ENCODE assay signal across 11 cellular contexts in genomic region chr12:53538209-53538689, GRCh38. TPM values are rescaled to one million over a fixed set of nuclear protein-coding genes. Genes with fewer than 3 reads are reported as not detected.
A peak's percentile ranks its signal among the peaks of the same experiment; 100 is the strongest.
DNase-seq lines count a peak whose midpoint lies in the region; ATAC-seq and TF ChIP-seq lines count a peak whose summit lies in the region.
"Had no signal": no experiment of that assay in that cellular context is flagged by ENCODE, and none has a peak within 500 bp of the region (broad histone marks: within the 10 kb centered on the region; RNA-seq: fewer than 3 reads in every experiment).

No MANE protein-coding gene starts in this region.

- H3K27me3 Mint-ChIP-seq in type B pancreatic cell = no peaks in the 10 kb centered on the region

- H3K27me3 ChIP-seq in adrenal gland = no peaks in the 10 kb centered on the region
- H3K27me3 ChIP-seq: ovary had no signal

- intact Hi-C loops in adrenal gland (cut with DNase I) = no loop called here

- H3K4me3 ChIP-seq in adrenal gland = no peak overlapping the region
- H3K4me3 ChIP-seq: ovary had no signal

- H3K27ac ChIP-seq in adrenal gland = peak overlapping the region; percentile 30 to 85 (median 77)

- TF ChIP-seq POLR2A in adrenal gland (IDR thresholded peaks at IDR 0.05) = no peak

- H3K4me1 ChIP-seq in adrenal gland (replicated peaks in 1 of 2) = peaks cover 12 to 20% of the 10 kb centered on the region in 2 donors

- peak overlapping the region; percentile 66 for H3K27ac Mint-ChIP-seq in type B pancreatic cell

- 3 to 15% (median 8%) methylated on average over 1 of the region's 1 CpG for WGBS in adrenal gland, 4 donors

- H3K36me3 Mint-ChIP-seq in type B pancreatic cell = peaks cover 16% of the 10 kb centered on the region

- H3K9me3 Mint-ChIP-seq in type B pancreatic cell = no peaks in the 10 kb centered on the region

- H3K4me1 Mint-ChIP-seq in type B pancreatic cell (ENCODE audit: unreplicated experiment) = peaks cover 10% of the 10 kb centered on the region

- no peak for TF ChIP-seq CTCF in adrenal gland (IDR thresholded peaks at IDR 0.05)
- TF ChIP-seq CTCF in type B pancreatic cell (conservative IDR thresholded peaks at IDR 0.05) = no peak

- ATAC-seq in GM21723 (IDR thresholded peaks at IDR 0.05; ENCODE audit: unreplicated experiment) = no peak

- H3K36me3 ChIP-seq in adrenal gland (replicated peaks in 1 of 2) = peaks cover 0 to 55% of the 10 kb centered on the region in 2 donors
- H3K36me3 ChIP-seq: ovary had no signal

- no peaks in the 10 kb centered on the region for H3K9me3 ChIP-seq in adrenal gland (replicated peaks in 1 of 3)
- H3K9me3 ChIP-seq: ovary had no signal

- DNase-seq in NCI-H1436 (lab: John Stamatoyannopoulos, UW) (peak; percentile 3), NCI-H1436 treated with DMSO at 0.1 percent for 48 hours (lab: John Stamatoyannopoulos, UW) (no peak), adrenal gland (peak; percentile 50 to 86 (median 83)), inferior parietal cortex (ENCODE audit: extremely low spot score) (peak; percentile 51), type B pancreatic cell (ENCODE audit: extremely low spot score, unreplicated experiment) (no peak), iPS-NIHi7 (ENCODE audit: extremely low spot score) (no peak), RKO (ENCODE audit: low spot score) (no peak)
- DNase-seq: NK-92 treated with Interleukin-12 subunit alpha and Interleukin-12 subunit beta, amount 100 ng/mL, for 24 hours had no signal

- no peak overlapping the region for H3K4me3 Mint-ChIP-seq in type B pancreatic cell

RNA-seq across cellular contexts. Expression of gene NPFF, which starts 31.0 kb away (rescaled TPM):
- not detected for total RNA-seq in adrenal gland
- under 1 TPM in 1 of 3 donors, not detected in 2; 0.27 TPM for polyA plus RNA-seq in adrenal gland
- total RNA-seq in type B pancreatic cell (ENCODE audit: low replicate concordance) = not detected in 2 replicates
- polyA plus RNA-seq: AG04450, ovary had no signal

RNA-seq across cellular contexts. Expression of gene TARBP2, which starts 37.2 kb away (rescaled TPM):
- total RNA-seq in adrenal gland = 10 to 100 TPM; 22.6 to 41.7 (median 30.6) TPM
- 10 to 100 TPM; 14.9 to 72.9 (median 51.7) TPM for polyA plus RNA-seq in adrenal gland
- total RNA-seq in type B pancreatic cell (ENCODE audit: low replicate concordance) = 46.4 and 52.3 TPM in 2 replicates

RNA-seq across cellular contexts. Expression of gene MAP3K12, which starts 39.0 kb away (rescaled TPM):
- total RNA-seq in adrenal gland = 10 to 100 TPM in 6 of 8 donors, 1 to 10 TPM in 2; 7.5 to 25.4 (median 16.7) TPM
- 10 to 100 TPM in 2 of 3 donors, 1 to 10 TPM in 1; 6.9 to 85.1 (median 69.8) TPM for polyA plus RNA-seq in adrenal gland
- total RNA-seq in type B pancreatic cell (ENCODE audit: low replicate concordance) = 10.6 and 31.6 TPM in 2 replicates

Comparison
In these comparisons a context has a peak if more than half of its experiments do, and no peak if none do; other contexts are left out.
1. DNase-seq: peak in NCI-H1436 (single experiment), adrenal gland (7 of 7) and inferior parietal cortex (single experiment); none in NCI-H1436 treated with DMSO at 0.1 percent for 48 hours (single experiment), type B pancreatic cell (single experiment), iPS-NIHi7 (single experiment) and RKO (single experiment).